13 cellular contexts compared by ENCODE assay signal in genomic region chr2:8494589-8494988, GRCh38.
DNase-seq lines count a peak whose midpoint lies in the region; ATAC-seq and TF ChIP-seq lines count a peak whose summit lies in the region.
"Had no signal": no experiment of that assay in that cellular context is flagged by ENCODE, and none has a peak within 500 bp of the region (broad histone marks: within the 10 kb centered on the region; RNA-seq: fewer than 3 reads in every experiment).

No MANE protein-coding gene starts in this region.

- H3K27me3 ChIP-seq in BLaER1 = no peaks in the 10 kb centered on the region

- H4K20me1 ChIP-seq in BLaER1 = no peaks in the 10 kb centered on the region

- H3K9me3 Mint-ChIP-seq in neural crest cell = no peaks in the 10 kb centered on the region
- no peaks in the 10 kb centered on the region for H3K9me3 Mint-ChIP-seq in activated naive CD4-positive, alpha-beta T cell treated with anti-CD3 and anti-CD28 coated beads, Interleukin-2, amount 50 U/mL, for 72 hours
- H3K9me3 Mint-ChIP-seq: CD14-positive monocyte had no signal

- no peaks in the 10 kb centered on the region for H3K27me3 Mint-ChIP-seq in neural crest cell (ENCODE audit: low read depth)

- peaks cover 14% of the 10 kb centered on the region for H3K4me1 Mint-ChIP-seq in neural crest cell

- TF ChIP-seq CTCF in neural crest cell (conservative IDR thresholded peaks at IDR 0.05) = no peak

- H3K27ac Mint-ChIP-seq in neural crest cell (ENCODE audit: unreplicated experiment) = peak overlapping the region; percentile 32
- peak overlapping the region in 1 of 2 donors; percentile 9 for H3K27ac Mint-ChIP-seq in activated naive CD4-positive, alpha-beta T cell treated with anti-CD3 and anti-CD28 coated beads, Interleukin-2, amount 50 U/mL, for 72 hours

- no peak overlapping the region for H3K4me3 ChIP-seq in BLaER1

- DNase-seq in H4 (ENCODE audit: low spot score) (peak; percentile 23), foreskin melanocyte (peak; percentile 41), neural crest cell (ENCODE audit: low read depth, low spot score) (no peak), T-helper 2 cell (no peak), dedifferentiated amniotic fluid mesenchymal stem cell (ENCODE audit: extremely low spot score) (no peak), NCI-H345 treated with DMSO at 0.1 percent for 48 hours (lab: John Stamatoyannopoulos, UW; ENCODE audit: unreplicated experiment) (no peak)
- DNase-seq in activated naive CD4-positive, alpha-beta T cell treated with anti-CD3 and anti-CD28 coated beads, Interleukin-2, amount 50 U/mL, for 72 hours (ENCODE audit: low spot score in 2 of 2) = no peak
- DNase-seq: activated effector memory CD4-positive, alpha-beta T cell treated with Interleukin-2 at 50 U/mL for 16 hours; NCI-H1930; stimulated activated CD4-positive, alpha-beta T cell treated with anti-CD3 and anti-CD28 coated beads, Interleukin-2, amount 100 ng/mL, for 24 hours; trophoblast cell had no signal

- peak overlapping the region; percentile 18; the same call in 1 of the 2 replicates for H3K27ac ChIP-seq in BLaER1

- H3K4me3 Mint-ChIP-seq in neural crest cell = no peak overlapping the region
- H3K4me3 Mint-ChIP-seq: CD14-positive monocyte had no signal

- no peaks in the 10 kb centered on the region for H3K36me3 Mint-ChIP-seq in neural crest cell (ENCODE audit: low read depth)
- H3K36me3 Mint-ChIP-seq in activated naive CD4-positive, alpha-beta T cell treated with anti-CD3 and anti-CD28 coated beads, Interleukin-2, amount 50 U/mL, for 72 hours = no peaks in the 10 kb centered on the region

- no peak for ATAC-seq in activated naive CD4-positive, alpha-beta T cell treated with anti-CD3 and anti-CD28 coated beads, Interleukin-2, amount 50 U/mL, for 72 hours

- H3K9ac ChIP-seq in BLaER1 = no peak overlapping the region

- H3K4me1 ChIP-seq in BLaER1 = peaks cover 31% of the 10 kb centered on the region

- no peaks in the 10 kb centered on the region for H3K9me3 ChIP-seq in BLaER1

- H3K4me2 ChIP-seq in BLaER1 = no peak overlapping the region

- H3K36me3 ChIP-seq in BLaER1 = no peaks in the 10 kb centered on the region

Comparison
In these comparisons a context has a peak if more than half of its experiments do, and no peak if none do; other contexts are left out.
1. DNase-seq: peak in H4 (single experiment) and foreskin melanocyte (single experiment); none in neural crest cell (single experiment), T-helper 2 cell (0 of 5), activated naive CD4-positive, alpha-beta T cell treated with anti-CD3 and anti-CD28 coated beads, Interleukin-2, amount 50 U/mL, for 72 hours (0 of 2), dedifferentiated amniotic fluid mesenchymal stem cell (single experiment) and NCI-H345 treated with DMSO at 0.1 percent for 48 hours (single experiment).